ENCODE assay signal across 21 cellular contexts in genomic region chr5:43635374-43635773, GRCh38. TPM values are rescaled to one million over a fixed set of nuclear protein-coding genes. Genes with fewer than 3 reads are reported as not detected.
A peak's percentile ranks its signal among the peaks of the same experiment; 100 is the strongest.
DNase-seq lines count a peak whose midpoint lies in the region; ATAC-seq and TF ChIP-seq lines count a peak whose summit lies in the region.
"Had no signal": no experiment of that assay in that cellular context is flagged by ENCODE, and none has a peak within 500 bp of the region (broad histone marks: within the 10 kb centered on the region; RNA-seq: fewer than 3 reads in every experiment).

No MANE protein-coding gene starts in this region.

- ATAC-seq in gastrocnemius medialis (no peak), GM18868 (IDR thresholded peaks at IDR 0.05; ENCODE audit: unreplicated experiment) (no peak)
- ATAC-seq: foreskin keratinocyte, left colon had no signal

- TF ChIP-seq CTCF in fibroblast of mammary gland (conservative IDR thresholded peaks at IDR 0.05; ENCODE audit: control insufficient read depth, insufficient read depth, low read depth, low read length) (no peak), gastrocnemius medialis (IDR thresholded peaks at IDR 0.05 in 4 of 5, conservative IDR thresholded peaks at IDR 0.05 in 1 of 5) (no peak)

- DNase-seq in ELR (ENCODE audit: low read depth) (peak; percentile 55), SK-MEL-5 (ENCODE audit: low read depth, low spot score) (peak; percentile 90), fibroblast of mammary gland (ENCODE audit: low read depth) (peak; percentile 36), gastrocnemius medialis (no peak), NCI-H345 treated with DMSO at 0.1 percent for 48 hours (lab: John Stamatoyannopoulos, UW; ENCODE audit: unreplicated experiment) (no peak), NCI-H748 treated with DMSO at 0.1 percent for 48 hours (lab: John Stamatoyannopoulos, UW) (no peak), inferior parietal cortex (ENCODE audit: extremely low spot score) (no peak)
- DNase-seq: activated CD4-positive, alpha-beta T cell treated with anti-CD3 and anti-CD28 coated beads for 4 hours; activated CD8-positive, alpha-beta memory T cell treated with anti-CD3 and anti-CD28 coated beads, Interleukin-2, amount 50 U/mL, for 4 hours; activated gamma-delta T cell; amniotic stem cell; CD4-positive, alpha-beta memory T cell; colonic mucosa; DND-41; left colon; NCI-H1417; NCI-H774; ovary; stomach had no signal

- peak overlapping the region in 3 of 4 donors; percentile 33 to 48 (median 34) for H3K27ac ChIP-seq in gastrocnemius medialis
- H3K27ac ChIP-seq: colonic mucosa, foreskin keratinocyte, ovary, stomach had no signal

- intact Hi-C loops in gastrocnemius medialis (cut with DNase I; ENCODE audit: low total_unique reads), result no loop called here

- H3K27me3 ChIP-seq in gastrocnemius medialis, result no peaks in the 10 kb centered on the region
- H3K27me3 ChIP-seq: colonic mucosa, foreskin keratinocyte, ovary, stomach had no signal

- H3K4me3 ChIP-seq in fibroblast of mammary gland (ENCODE audit: control insufficient read depth, low read depth, low read length) (no peak overlapping the region), gastrocnemius medialis (no peak overlapping the region)
- H3K4me3 ChIP-seq: colonic mucosa, ovary, stomach had no signal

- H3K9me3 ChIP-seq in gastrocnemius medialis, result no peaks in the 10 kb centered on the region
- H3K9me3 ChIP-seq: colonic mucosa, ovary, stomach had no signal

- TF ChIP-seq POLR2A in gastrocnemius medialis (IDR thresholded peaks at IDR 0.05), result no peak

- in situ Hi-C loops in SK-MEL-5 (cut with HindIII; ENCODE audit: low pct_unique_long_range_greater_than_20kb, low sequenced_read_pairs), result no loop called here
- in situ Hi-C loops in gastrocnemius medialis (cut with MboI; ENCODE audit: low sequenced_read_pairs in 4 of 4), result loop anchor here in 1 of 4 donors (10.0 kb wide), 1 partner anchor 81 kb away; the partner anchor contains the start of gene PAIP1

- H3K36me3 ChIP-seq in gastrocnemius medialis, result peaks cover 0 to 3% of the 10 kb centered on the region in 2 donors
- H3K36me3 ChIP-seq: colonic mucosa, ovary had no signal

- H3K4me1 ChIP-seq in gastrocnemius medialis, result peaks cover 65 to 71% of the 10 kb centered on the region in 2 donors
- H3K4me1 ChIP-seq: colonic mucosa, foreskin keratinocyte had no signal

RNA-seq across cellular contexts. Expression of gene NNT, which starts 32.4 kb away (rescaled TPM):
- 158 and 162 TPM in 2 replicates for total RNA-seq in SK-MEL-5 (2014; rRNA removed; shearing (Covaris generic))
- polyA plus RNA-seq in SK-MEL-5 (2015; cell fraction: cytosol; rRNA removed), result 97.0 and 158 TPM in 2 replicates
- 193 and 224 TPM in 2 replicates for polyA plus RNA-seq in SK-MEL-5 (2015; cell fraction: nucleus; rRNA removed)
- total RNA-seq in gastrocnemius medialis, result 100 to 1,000 TPM in 3 of 4 donors, 10 to 100 TPM in 1; 90.3 to 149 (median 127) TPM

Comparison
In these comparisons a context has a peak if more than half of its experiments do, and no peak if none do; other contexts are left out.
1. DNase-seq: peak in ELR (single experiment), SK-MEL-5 (single experiment) and fibroblast of mammary gland (single experiment); none in gastrocnemius medialis (0 of 2), NCI-H345 treated with DMSO at 0.1 percent for 48 hours (single experiment), NCI-H748 treated with DMSO at 0.1 percent for 48 hours (single experiment) and inferior parietal cortex (single experiment).